2 cellular contexts compared by ENCODE assay signal in the genomic region with DNA sequence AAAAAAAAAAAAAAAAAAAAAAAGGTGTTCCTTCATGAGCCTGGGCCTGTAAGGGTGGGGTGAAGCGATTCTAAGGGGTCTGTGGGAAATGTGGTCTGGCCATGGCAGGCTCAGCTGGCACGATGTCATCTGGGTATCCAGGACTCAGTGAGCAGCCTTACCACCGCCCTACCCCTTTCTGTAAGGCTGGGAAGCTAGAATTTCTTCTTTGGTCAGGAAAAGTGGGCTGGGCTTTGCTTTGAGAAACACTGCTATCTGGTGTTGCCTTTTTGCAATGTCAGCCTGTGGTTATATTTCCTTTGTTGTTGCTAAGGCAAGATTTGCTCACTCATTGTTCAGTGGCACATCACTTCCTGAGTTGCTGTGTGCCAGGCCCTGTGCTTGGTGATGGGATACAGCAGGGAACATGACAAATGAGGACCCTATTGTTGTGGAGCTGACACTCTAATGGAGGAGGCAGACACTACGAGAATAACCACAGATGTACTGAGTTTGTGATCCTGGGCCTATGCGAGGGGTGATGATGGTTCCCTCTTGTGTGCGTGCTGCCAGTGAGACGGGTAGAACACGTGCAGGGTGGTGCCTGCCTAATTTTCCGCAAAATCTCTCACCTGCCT.
TF ChIP-seq lines count a peak whose summit lies in the region.

No MANE protein-coding gene starts in this region.

TF ChIP-seq in GM23338, 12 proteins besides CTCF, POLR2A, EP300 and RAD21 (continues in another document):
- TF ChIP-seq ZNF114 (CRISPR knock-in tag; IDR thresholded peaks at IDR 0.05) (no peak), EZH2phosphoT487 (IDR thresholded peaks at IDR 0.05; ENCODE audit: unreplicated experiment) (no peak), NANOG (IDR thresholded peaks at IDR 0.05; ENCODE audit: borderline replicate concordance) (no peak), ZNF331 (CRISPR knock-in tag; IDR thresholded peaks at IDR 0.05; ENCODE audit: low read depth) (no peak), POLR2AphosphoS5 (IDR thresholded peaks at IDR 0.05; ENCODE audit: low read depth) (no peak), JUNB (IDR thresholded peaks at IDR 0.05; ENCODE audit: unreplicated experiment) (no peak), EZH2 (IDR thresholded peaks at IDR 0.05; ENCODE audit: low read depth, unreplicated experiment) (no peak), CREB1 (CRISPR knock-in tag; IDR thresholded peaks at IDR 0.05; ENCODE audit: low read depth) (no peak), STAT1 (IDR thresholded peaks at IDR 0.05; ENCODE audit: unreplicated experiment) (no peak)
- TF ChIP-seq, protein P1, sequence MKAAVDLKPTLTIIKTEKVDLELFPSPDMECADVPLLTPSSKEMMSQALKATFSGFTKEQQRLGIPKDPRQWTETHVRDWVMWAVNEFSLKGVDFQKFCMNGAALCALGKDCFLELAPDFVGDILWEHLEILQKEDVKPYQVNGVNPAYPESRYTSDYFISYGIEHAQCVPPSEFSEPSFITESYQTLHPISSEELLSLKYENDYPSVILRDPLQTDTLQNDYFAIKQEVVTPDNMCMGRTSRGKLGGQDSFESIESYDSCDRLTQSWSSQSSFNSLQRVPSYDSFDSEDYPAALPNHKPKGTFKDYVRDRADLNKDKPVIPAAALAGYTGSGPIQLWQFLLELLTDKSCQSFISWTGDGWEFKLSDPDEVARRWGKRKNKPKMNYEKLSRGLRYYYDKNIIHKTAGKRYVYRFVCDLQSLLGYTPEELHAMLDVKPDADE (IDR thresholded peaks at IDR 0.05), result no peak
- TF ChIP-seq, protein P2, sequence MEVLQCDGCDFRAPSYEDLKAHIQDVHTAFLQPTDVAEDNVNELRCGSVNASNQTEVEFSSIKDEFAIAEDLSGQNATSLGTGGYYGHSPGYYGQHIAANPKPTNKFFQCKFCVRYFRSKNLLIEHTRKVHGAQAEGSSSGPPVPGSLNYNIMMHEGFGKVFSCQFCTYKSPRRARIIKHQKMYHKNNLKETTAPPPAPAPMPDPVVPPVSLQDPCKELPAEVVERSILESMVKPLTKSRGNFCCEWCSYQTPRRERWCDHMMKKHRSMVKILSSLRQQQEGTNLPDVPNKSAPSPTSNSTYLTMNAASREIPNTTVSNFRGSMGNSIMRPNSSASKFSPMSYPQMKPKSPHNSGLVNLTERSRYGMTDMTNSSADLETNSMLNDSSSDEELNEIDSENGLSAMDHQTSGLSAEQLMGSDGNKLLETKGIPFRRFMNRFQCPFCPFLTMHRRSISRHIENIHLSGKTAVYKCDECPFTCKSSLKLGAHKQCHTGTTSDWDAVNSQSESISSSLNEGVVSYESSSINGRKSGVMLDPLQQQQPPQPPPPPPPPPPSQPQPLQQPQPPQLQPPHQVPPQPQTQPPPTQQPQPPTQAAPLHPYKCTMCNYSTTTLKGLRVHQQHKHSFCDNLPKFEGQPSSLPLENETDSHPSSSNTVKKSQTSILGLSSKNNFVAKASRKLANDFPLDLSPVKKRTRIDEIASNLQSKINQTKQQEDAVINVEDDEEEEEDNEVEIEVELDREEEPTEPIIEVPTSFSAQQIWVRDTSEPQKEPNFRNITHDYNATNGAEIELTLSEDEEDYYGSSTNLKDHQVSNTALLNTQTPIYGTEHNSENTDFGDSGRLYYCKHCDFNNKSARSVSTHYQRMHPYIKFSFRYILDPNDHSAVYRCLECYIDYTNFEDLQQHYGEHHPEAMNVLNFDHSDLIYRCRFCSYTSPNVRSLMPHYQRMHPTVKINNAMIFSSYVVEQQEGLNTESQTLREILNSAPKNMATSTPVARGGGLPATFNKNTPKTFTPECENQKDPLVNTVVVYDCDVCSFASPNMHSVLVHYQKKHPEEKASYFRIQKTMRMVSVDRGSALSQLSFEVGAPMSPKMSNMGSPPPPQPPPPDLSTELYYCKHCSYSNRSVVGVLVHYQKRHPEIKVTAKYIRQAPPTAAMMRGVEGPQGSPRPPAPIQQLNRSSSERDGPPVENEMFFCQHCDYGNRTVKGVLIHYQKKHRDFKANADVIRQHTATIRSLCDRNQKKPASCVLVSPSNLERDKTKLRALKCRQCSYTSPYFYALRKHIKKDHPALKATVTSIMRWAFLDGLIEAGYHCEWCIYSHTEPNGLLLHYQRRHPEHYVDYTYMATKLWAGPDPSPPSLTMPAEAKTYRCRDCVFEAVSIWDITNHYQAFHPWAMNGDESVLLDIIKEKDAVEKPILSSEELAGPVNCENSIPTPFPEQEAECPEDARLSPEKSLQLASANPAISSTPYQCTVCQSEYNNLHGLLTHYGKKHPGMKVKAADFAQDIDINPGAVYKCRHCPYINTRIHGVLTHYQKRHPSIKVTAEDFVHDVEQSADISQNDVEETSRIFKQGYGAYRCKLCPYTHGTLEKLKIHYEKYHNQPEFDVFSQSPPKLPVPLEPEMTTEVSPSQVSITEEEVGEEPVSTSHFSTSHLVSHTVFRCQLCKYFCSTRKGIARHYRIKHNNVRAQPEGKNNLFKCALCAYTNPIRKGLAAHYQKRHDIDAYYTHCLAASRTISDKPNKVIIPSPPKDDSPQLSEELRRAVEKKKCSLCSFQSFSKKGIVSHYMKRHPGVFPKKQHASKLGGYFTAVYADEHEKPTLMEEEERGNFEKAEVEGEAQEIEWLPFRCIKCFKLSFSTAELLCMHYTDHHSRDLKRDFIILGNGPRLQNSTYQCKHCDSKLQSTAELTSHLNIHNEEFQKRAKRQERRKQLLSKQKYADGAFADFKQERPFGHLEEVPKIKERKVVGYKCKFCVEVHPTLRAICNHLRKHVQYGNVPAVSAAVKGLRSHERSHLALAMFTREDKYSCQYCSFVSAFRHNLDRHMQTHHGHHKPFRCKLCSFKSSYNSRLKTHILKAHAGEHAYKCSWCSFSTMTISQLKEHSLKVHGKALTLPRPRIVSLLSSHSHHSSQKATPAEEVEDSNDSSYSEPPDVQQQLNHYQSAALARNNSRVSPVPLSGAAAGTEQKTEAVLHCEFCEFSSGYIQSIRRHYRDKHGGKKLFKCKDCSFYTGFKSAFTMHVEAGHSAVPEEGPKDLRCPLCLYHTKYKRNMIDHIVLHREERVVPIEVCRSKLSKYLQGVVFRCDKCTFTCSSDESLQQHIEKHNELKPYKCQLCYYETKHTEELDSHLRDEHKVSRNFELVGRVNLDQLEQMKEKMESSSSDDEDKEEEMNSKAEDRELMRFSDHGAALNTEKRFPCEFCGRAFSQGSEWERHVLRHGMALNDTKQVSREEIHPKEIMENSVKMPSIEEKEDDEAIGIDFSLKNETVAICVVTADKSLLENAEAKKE (CRISPR knock-in tag; IDR thresholded peaks at IDR 0.05), result no peak

TF ChIP-seq in GM12878, 131 proteins besides CTCF, POLR2A, EP300 and RAD21:
- TF ChIP-seq SMC3 (IDR thresholded peaks at IDR 0.05; ENCODE audit: borderline replicate concordance, low read length) (peak; percentile 47; the same call in 1 of the 2 replicates), RUNX3 (IDR thresholded peaks at IDR 0.05; ENCODE audit: low read length) (peak; percentile 55)
- TF ChIP-seq, protein P3, sequence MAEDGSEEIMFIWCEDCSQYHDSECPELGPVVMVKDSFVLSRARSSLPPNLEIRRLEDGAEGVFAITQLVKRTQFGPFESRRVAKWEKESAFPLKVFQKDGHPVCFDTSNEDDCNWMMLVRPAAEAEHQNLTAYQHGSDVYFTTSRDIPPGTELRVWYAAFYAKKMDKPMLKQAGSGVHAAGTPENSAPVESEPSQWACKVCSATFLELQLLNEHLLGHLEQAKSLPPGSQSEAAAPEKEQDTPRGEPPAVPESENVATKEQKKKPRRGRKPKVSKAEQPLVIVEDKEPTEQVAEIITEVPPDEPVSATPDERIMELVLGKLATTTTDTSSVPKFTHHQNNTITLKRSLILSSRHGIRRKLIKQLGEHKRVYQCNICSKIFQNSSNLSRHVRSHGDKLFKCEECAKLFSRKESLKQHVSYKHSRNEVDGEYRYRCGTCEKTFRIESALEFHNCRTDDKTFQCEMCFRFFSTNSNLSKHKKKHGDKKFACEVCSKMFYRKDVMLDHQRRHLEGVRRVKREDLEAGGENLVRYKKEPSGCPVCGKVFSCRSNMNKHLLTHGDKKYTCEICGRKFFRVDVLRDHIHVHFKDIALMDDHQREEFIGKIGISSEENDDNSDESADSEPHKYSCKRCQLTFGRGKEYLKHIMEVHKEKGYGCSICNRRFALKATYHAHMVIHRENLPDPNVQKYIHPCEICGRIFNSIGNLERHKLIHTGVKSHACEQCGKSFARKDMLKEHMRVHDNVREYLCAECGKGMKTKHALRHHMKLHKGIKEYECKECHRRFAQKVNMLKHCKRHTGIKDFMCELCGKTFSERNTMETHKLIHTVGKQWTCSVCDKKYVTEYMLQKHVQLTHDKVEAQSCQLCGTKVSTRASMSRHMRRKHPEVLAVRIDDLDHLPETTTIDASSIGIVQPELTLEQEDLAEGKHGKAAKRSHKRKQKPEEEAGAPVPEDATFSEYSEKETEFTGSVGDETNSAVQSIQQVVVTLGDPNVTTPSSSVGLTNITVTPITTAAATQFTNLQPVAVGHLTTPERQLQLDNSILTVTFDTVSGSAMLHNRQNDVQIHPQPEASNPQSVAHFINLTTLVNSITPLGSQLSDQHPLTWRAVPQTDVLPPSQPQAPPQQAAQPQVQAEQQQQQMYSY (CRISPR knock-in tag; IDR thresholded peaks at IDR 0.05), result no peak
TF ChIP-seq in GM12878: peak in this region for 2.
